ENCODE assay signal across 1 cellular context in genomic region chr5:94830520-94830919, GRCh38.
TF ChIP-seq lines count a peak whose summit lies in the region.

No MANE protein-coding gene starts in this region.

TF ChIP-seq in A549, 52 proteins besides CTCF, POLR2A, EP300 and RAD21 (continued from another document):
- TF ChIP-seq PBX3 (IDR thresholded peaks at IDR 0.05): no peak
- no peak for TF ChIP-seq TFCP2L1 (CRISPR knock-in tag; IDR thresholded peaks at IDR 0.05)
- TF ChIP-seq MAZ (IDR thresholded peaks at IDR 0.05; ENCODE audit: borderline replicate concordance, low read depth, low read length): no peak
